In genomic region chr2:55277310-55277709, GRCh38 we compare ENCODE assay signal across 17 cellular contexts.
"Had no signal": no experiment of that assay in that cellular context is flagged by ENCODE, and none has a peak within 500 bp of the region (broad histone marks: within the 10 kb centered on the region; RNA-seq: fewer than 3 reads in every experiment).

No MANE protein-coding gene starts in this region.

- H3K27ac ChIP-seq: neural progenitor cell, parathyroid adenoma, psoas muscle, sigmoid colon, skin epidermis had no signal

- DNase-seq: cerebellar nuclear complex; effector CD4-positive, alpha-beta T cell; foreskin melanocyte; head of caudate nucleus; hippocampal formation; mammary epithelial cell; occipital lobe; psoas muscle; retina; sigmoid colon; stimulated activated CD4-positive, alpha-beta T cell treated with anti-CD3 and anti-CD28 coated beads, Interleukin-2, amount 100 ng/mL, for 24 hours; stimulated activated CD4-positive, alpha-beta T cell treated with anti-CD3 and anti-CD28 coated beads, Interleukin-4, amount 100 ng/mL, for 4 hours; stimulated activated naive B cell treated with anti-CD40 and anti-IgM and Interleukin-4, amounts not matched to agents 10 μg/mL and 1 μg/mL and 100 μg/mL, for 72 hours had no signal

- H3K9me3 ChIP-seq: psoas muscle, sigmoid colon had no signal

- H3K27me3 ChIP-seq: neural progenitor cell, sigmoid colon had no signal

- ATAC-seq: natural killer cell treated with Interleukin-12 subunit alpha and Interleukin-12 subunit beta and Interleukin-15 and Interleukin-18, amount 100 ng/mL, for 72 hours; psoas muscle; stimulated activated naive B cell treated with anti-CD40 and anti-IgM and Interleukin-4, amounts not matched to agents 10 μg/mL and 1 μg/mL and 100 μg/mL, for 72 hours had no signal

- H3K4me1 ChIP-seq: parathyroid adenoma, psoas muscle had no signal

- H3K4me3 ChIP-seq: neural progenitor cell, psoas muscle, sigmoid colon, skin epidermis had no signal

- H3K36me3 ChIP-seq: neural progenitor cell, sigmoid colon had no signal

- H3K9ac ChIP-seq: neural progenitor cell, parathyroid adenoma had no signal
